11 cellular contexts compared by ENCODE assay signal in the genomic region with DNA sequence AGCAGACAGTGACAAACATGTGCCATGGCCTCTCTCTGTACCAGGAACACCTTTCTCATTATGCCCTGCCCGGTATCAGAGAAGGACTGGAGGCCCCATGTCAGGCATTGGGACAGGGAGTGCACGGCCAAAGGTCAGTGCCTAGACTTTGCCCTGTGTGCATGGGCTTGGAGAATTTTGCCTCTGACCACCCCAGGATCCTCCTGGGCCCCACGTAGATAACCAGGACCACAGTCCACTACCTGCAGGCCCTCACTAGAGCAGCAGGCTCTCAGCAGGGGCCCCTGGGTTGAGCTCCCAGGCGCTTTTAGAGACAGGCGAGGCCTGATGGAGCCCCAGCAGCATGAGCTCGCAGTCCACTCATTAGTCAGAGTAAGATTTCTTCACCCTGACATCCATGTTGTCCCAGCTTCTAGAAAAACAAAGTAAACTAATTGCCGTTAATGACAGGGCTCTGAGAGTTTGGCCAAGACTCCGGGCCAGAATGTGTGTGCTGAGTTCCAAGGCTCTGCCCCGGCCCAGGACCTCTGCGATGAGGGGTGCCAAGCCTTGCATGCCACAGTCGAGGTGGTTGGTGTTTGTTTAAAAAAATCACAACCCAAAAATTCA. TPM values are rescaled to one million over a fixed set of nuclear protein-coding genes. Genes with fewer than 3 reads are reported as not detected.
DNase-seq lines count a peak whose midpoint lies in the region; ATAC-seq and TF ChIP-seq lines count a peak whose summit lies in the region.
"Had no signal": no experiment of that assay in that cellular context is flagged by ENCODE, and none has a peak within 500 bp of the region (broad histone marks: within the 10 kb centered on the region; RNA-seq: fewer than 3 reads in every experiment).

No MANE protein-coding gene starts in this region.

- TF ChIP-seq CTCF in cardiac muscle cell (IDR thresholded peaks at IDR 0.05; ENCODE audit: low read depth, low read length) (no peak), fibroblast of lung (conservative IDR thresholded peaks at IDR 0.05 in 1 of 2, IDR thresholded peaks at IDR 0.05 in 1 of 2; ENCODE audit: low read depth in 1 of 2, low read length in 2 of 2) (no peak), omental fat pad (IDR thresholded peaks at IDR 0.05) (no peak), vagina (IDR thresholded peaks at IDR 0.05) (no peak)

- DNase-seq in cardiac muscle cell (ENCODE audit: low read depth in 1 of 2, low spot score in 1 of 2) (no peak), cardiac septum (ENCODE audit: low spot score) (no peak), fibroblast of lung (ENCODE audit: low read depth in 2 of 2) (peak; percentile 45 to 85), omental fat pad (ENCODE audit: low spot score) (no peak), vagina (ENCODE audit: extremely low spot score in 2 of 2) (no peak), D341Med (ENCODE audit: low spot score) (no peak)
- no peak for DNase-seq in activated T-helper 1 cell treated with anti-CD3 and anti-CD28 coated beads, Interleukin-12 subunit alpha, Interleukin-12 subunit beta, Interleukin-2, Interleukin-4 antibody, amounts not matched to agents 30 ng/mL and 10 ng/mL and 1 ng/mL, durations not matched to agents 14 hours and 24 hours and 36 hours (ENCODE audit: low spot score)
- DNase-seq: activated CD4-positive, alpha-beta T cell treated with anti-CD3 and anti-CD28 coated beads, Interleukin-2, amount 10 ng/mL, durations not matched to agents 24 days and 14 days; activated naive CD4-positive, alpha-beta T cell had no signal

- H3K27me3 ChIP-seq in cardiac muscle cell: no peaks in the 10 kb centered on the region
- no peaks in the 10 kb centered on the region for H3K27me3 ChIP-seq in fibroblast of lung (ENCODE audit: control insufficient read depth, insufficient read depth, low read length)
- no peaks in the 10 kb centered on the region for H3K27me3 ChIP-seq in vagina

- no peak overlapping the region for H2AFZ ChIP-seq in fibroblast of lung (ENCODE audit: low read length)

- H3K4me3 ChIP-seq in cardiac muscle cell (no peak overlapping the region), fibroblast of lung (replicated peaks in 1 of 4; ENCODE audit: control extremely low read depth in 1 of 4, insufficient read depth in 1 of 4, low read depth in 3 of 4, low read length in 4 of 4) (no peak overlapping the region), vagina (no peak overlapping the region)
- H3K4me3 ChIP-seq: SK-N-MC had no signal

- peaks cover 23% of the 10 kb centered on the region for H3K36me3 Mint-ChIP-seq in activated T-helper 1 cell treated with anti-CD3 and anti-CD28 coated beads, Interleukin-12 subunit alpha, Interleukin-12 subunit beta, Interleukin-2, Interleukin-4 antibody, amounts not matched to agents 30 ng/mL and 10 ng/mL and 1 ng/mL, durations not matched to agents 14 hours and 24 hours and 36 hours (ENCODE audit: low read depth)

- H3K4me2 ChIP-seq in fibroblast of lung (ENCODE audit: extremely low read depth, insufficient read depth, low read length): no peak overlapping the region

- no peak overlapping the region for H3K27ac Mint-ChIP-seq in activated T-helper 1 cell treated with anti-CD3 and anti-CD28 coated beads, Interleukin-12 subunit alpha, Interleukin-12 subunit beta, Interleukin-2, Interleukin-4 antibody, amounts not matched to agents 30 ng/mL and 10 ng/mL and 1 ng/mL, durations not matched to agents 14 hours and 24 hours and 36 hours

- TF ChIP-seq POLR2A in vagina (IDR thresholded peaks at IDR 0.05): no peak

- H4K20me1 ChIP-seq in fibroblast of lung (ENCODE audit: control insufficient read depth, extremely low read depth, insufficient read depth, low read length): no peaks in the 10 kb centered on the region

- no peaks in the 10 kb centered on the region for H3K9me3 Mint-ChIP-seq in activated T-helper 1 cell treated with anti-CD3 and anti-CD28 coated beads, Interleukin-12 subunit alpha, Interleukin-12 subunit beta, Interleukin-2, Interleukin-4 antibody, amounts not matched to agents 30 ng/mL and 10 ng/mL and 1 ng/mL, durations not matched to agents 14 hours and 24 hours and 36 hours
- H3K9me3 Mint-ChIP-seq: activated CD4-positive, alpha-beta T cell treated with anti-CD3 and anti-CD28 coated beads, Interleukin-2, amount 10 ng/mL, durations not matched to agents 24 days and 14 days had no signal

- H3K79me2 ChIP-seq in fibroblast of lung (ENCODE audit: control insufficient read depth, insufficient read depth, low read length): peaks cover 82% of the 10 kb centered on the region

- no peak overlapping the region for H3K4me3 Mint-ChIP-seq in activated T-helper 1 cell treated with anti-CD3 and anti-CD28 coated beads, Interleukin-12 subunit alpha, Interleukin-12 subunit beta, Interleukin-2, Interleukin-4 antibody, amounts not matched to agents 30 ng/mL and 10 ng/mL and 1 ng/mL, durations not matched to agents 14 hours and 24 hours and 36 hours
- H3K4me3 Mint-ChIP-seq: activated CD4-positive, alpha-beta T cell treated with anti-CD3 and anti-CD28 coated beads, Interleukin-2, amount 10 ng/mL, durations not matched to agents 24 days and 14 days had no signal

- H3K9me3 ChIP-seq in cardiac muscle cell (ENCODE audit: low read depth) (no peaks in the 10 kb centered on the region), fibroblast of lung (ENCODE audit: control insufficient read depth, insufficient read depth, low read depth, low read length) (no peaks in the 10 kb centered on the region), vagina (no peaks in the 10 kb centered on the region)

- peaks cover 34% of the 10 kb centered on the region for H3K4me1 Mint-ChIP-seq in activated T-helper 1 cell treated with anti-CD3 and anti-CD28 coated beads, Interleukin-12 subunit alpha, Interleukin-12 subunit beta, Interleukin-2, Interleukin-4 antibody, amounts not matched to agents 30 ng/mL and 10 ng/mL and 1 ng/mL, durations not matched to agents 14 hours and 24 hours and 36 hours (ENCODE audit: low read depth)

- intact Hi-C loops in cardiac septum (cut with DNase I) (no loop called here), vagina (cut with DNase I) (loop anchor here (5.0 kb wide), 1 partner anchor 54 kb away; a partner anchor contains a TSS)
- intact Hi-C loops in activated T-helper 1 cell treated with anti-CD3 and anti-CD28 coated beads, Interleukin-12 subunit alpha, Interleukin-12 subunit beta, Interleukin-2, Interleukin-4 antibody, amounts not matched to agents 30 ng/mL and 10 ng/mL and 1 ng/mL, durations not matched to agents 14 hours and 24 hours and 36 hours (cut with micrococcal nuclease): no loop called here

- peaks cover 4% of the 10 kb centered on the region for H3K4me1 ChIP-seq in cardiac muscle cell (ENCODE audit: low read depth)
- H3K4me1 ChIP-seq in fibroblast of lung (ENCODE audit: control insufficient read depth, extremely low read depth, insufficient read depth, low read length): peaks cover 21% of the 10 kb centered on the region
- peaks cover 54% of the 10 kb centered on the region for H3K4me1 ChIP-seq in vagina

- peak; percentile 35 for ATAC-seq in omental fat pad (ENCODE audit: low FRiP score)
- ATAC-seq in GM19023 (IDR thresholded peaks at IDR 0.05; ENCODE audit: unreplicated experiment): no peak

- H3K27ac ChIP-seq in cardiac muscle cell: peak overlapping the region; percentile 66
- peak overlapping the region; percentile 65 for H3K27ac ChIP-seq in fibroblast of lung (ENCODE audit: insufficient read depth, low read length)
- peak overlapping the region; percentile 52 for H3K27ac ChIP-seq in vagina
- H3K27ac ChIP-seq: SK-N-MC had no signal

- H3K27me3 Mint-ChIP-seq in activated T-helper 1 cell treated with anti-CD3 and anti-CD28 coated beads, Interleukin-12 subunit alpha, Interleukin-12 subunit beta, Interleukin-2, Interleukin-4 antibody, amounts not matched to agents 30 ng/mL and 10 ng/mL and 1 ng/mL, durations not matched to agents 14 hours and 24 hours and 36 hours (ENCODE audit: insufficient read depth): no peaks in the 10 kb centered on the region
- H3K27me3 Mint-ChIP-seq: activated CD4-positive, alpha-beta T cell treated with anti-CD3 and anti-CD28 coated beads, Interleukin-2, amount 10 ng/mL, durations not matched to agents 24 days and 14 days had no signal

- H3K36me3 ChIP-seq in cardiac muscle cell (peaks cover 30% of the 10 kb centered on the region), fibroblast of lung (ENCODE audit: control insufficient read depth, insufficient read depth, low read length) (peaks cover 50% of the 10 kb centered on the region), vagina (peaks cover 2 to 47% of the 10 kb centered on the region in 2 donors)

- no peak overlapping the region for H3K9ac ChIP-seq in fibroblast of lung (ENCODE audit: insufficient read depth, low read length)

RNA-seq across cellular contexts. Expression of a gene that starts 42.7 kb away (rescaled TPM):
- 1.6 and 10.9 TPM in 2 replicates for total RNA-seq in cardiac muscle cell
- 1.3 and 3.4 TPM in 2 replicates for polyA plus RNA-seq in cardiac muscle cell
- total RNA-seq in cardiac septum: 1.7 TPM
- 0.26 and 0.50 TPM in 2 replicates for total RNA-seq in fibroblast of lung
- polyA plus RNA-seq in fibroblast of lung: 0.07 and 0.20 TPM in 2 replicates
- 0.05 TPM in 1 of 2 replicates, not detected in the other for polyA plus RNA-seq in fibroblast of lung (2012)
- not detected in 2 replicates for polyA minus RNA-seq in fibroblast of lung (ENCODE audit: low replicate concordance)
- 1 to 10 TPM; 1.0 to 2.5 (median 1.4) TPM for total RNA-seq in omental fat pad
- total RNA-seq in vagina: 9.6 TPM
- 1.1 and 2.5 TPM in 2 replicates for total RNA-seq in activated T-helper 1 cell treated with anti-CD3 and anti-CD28 coated beads, Interleukin-12 subunit alpha, Interleukin-12 subunit beta, Interleukin-2, Interleukin-4 antibody, amounts not matched to agents 30 ng/mL and 10 ng/mL and 1 ng/mL, durations not matched to agents 14 hours and 24 hours and 36 hours

RNA-seq across cellular contexts. Expression of a gene that starts 54.1 kb away (rescaled TPM):
- total RNA-seq in cardiac muscle cell: 391 and 465 TPM in 2 replicates
- 70.2 and 77.4 TPM in 2 replicates for polyA plus RNA-seq in cardiac muscle cell
- 190 TPM for total RNA-seq in cardiac septum
- 65.0 and 127 TPM in 2 replicates for total RNA-seq in fibroblast of lung
- 363 and 683 TPM in 2 replicates for polyA plus RNA-seq in fibroblast of lung
- polyA plus RNA-seq in fibroblast of lung (2012): 608 and 1,180 TPM in 2 replicates
- polyA minus RNA-seq in fibroblast of lung (ENCODE audit: low replicate concordance): 641 and 1,577 TPM in 2 replicates
- total RNA-seq in omental fat pad: 100 to 1,000 TPM; 290 to 517 (median 367) TPM
- total RNA-seq in vagina: 513 TPM
- total RNA-seq in activated T-helper 1 cell treated with anti-CD3 and anti-CD28 coated beads, Interleukin-12 subunit alpha, Interleukin-12 subunit beta, Interleukin-2, Interleukin-4 antibody, amounts not matched to agents 30 ng/mL and 10 ng/mL and 1 ng/mL, durations not matched to agents 14 hours and 24 hours and 36 hours: 281 and 287 TPM in 2 replicates

Comparison
In these comparisons a context has a peak if more than half of its experiments do, and no peak if none do; other contexts are left out.
1. DNase-seq: peak in fibroblast of lung (2 of 2); none in cardiac muscle cell (0 of 2), cardiac septum (single experiment), omental fat pad (single experiment), vagina (0 of 2), activated T-helper 1 cell treated with anti-CD3 and anti-CD28 coated beads, Interleukin-12 subunit alpha, Interleukin-12 subunit beta, Interleukin-2, Interleukin-4 antibody, amounts not matched to agents 30 ng/mL and 10 ng/mL and 1 ng/mL, durations not matched to agents 14 hours and 24 hours and 36 hours (single experiment) and D341Med (single experiment).
2. Peak in every context shown above with its lines, with median percentiles within 50 percentile points of each other: H3K27ac ChIP-seq.